In genomic region chr12:109446-109845, GRCh38 we compare ENCODE assay signal across 23 cellular contexts. TPM values are rescaled to one million over a fixed set of nuclear protein-coding genes. Genes with fewer than 3 reads are reported as not detected.
DNase-seq lines count a peak whose midpoint lies in the region; ATAC-seq and TF ChIP-seq lines count a peak whose summit lies in the region.
"Had no signal": no experiment of that assay in that cellular context is flagged by ENCODE, and none has a peak within 500 bp of the region (broad histone marks: within the 10 kb centered on the region; RNA-seq: fewer than 3 reads in every experiment).

No MANE protein-coding gene starts in this region.

- H3K9me3 ChIP-seq in T-helper 17 cell (ENCODE audit: control insufficient read depth, low read length, poor library complexity, severe bottlenecking): no peaks in the 10 kb centered on the region
- H3K9me3 ChIP-seq: esophagus squamous epithelium, left ventricle myocardium inferior had no signal

- intact Hi-C loops in cardiac septum (cut with DNase I): no loop called here
- intact Hi-C loops in left ventricle myocardium superior (cut with micrococcal nuclease): no loop called here

- no peak overlapping the region for H3K4me3 Mint-ChIP-seq in memory B cell
- H3K4me3 Mint-ChIP-seq in stimulated activated naive B cell treated with anti-CD40 and anti-IgM and Interleukin-4, amounts not matched to agents 10 μg/mL and 1 μg/mL and 100 μg/mL, for 72 hours: no peak overlapping the region
- no peak overlapping the region for H3K4me3 Mint-ChIP-seq in T-helper 17 cell
- H3K4me3 Mint-ChIP-seq: activated naive CD8-positive, alpha-beta T cell; immature natural killer cell had no signal

- ATAC-seq in left ventricle myocardium superior (no peak), memory B cell (ENCODE audit: low read depth) (no peak), T-helper 17 cell (no peak)
- ATAC-seq in stimulated activated naive B cell treated with anti-CD40 and anti-IgM and Interleukin-4, amounts not matched to agents 10 μg/mL and 1 μg/mL and 100 μg/mL, for 72 hours (replicated peaks): no peak

- H3K36me3 Mint-ChIP-seq in memory B cell (no peaks in the 10 kb centered on the region), T-helper 17 cell (ENCODE audit: low read depth) (peaks cover 5% of the 10 kb centered on the region)
- no peaks in the 10 kb centered on the region for H3K36me3 Mint-ChIP-seq in stimulated activated naive B cell treated with anti-CD40 and anti-IgM and Interleukin-4, amounts not matched to agents 10 μg/mL and 1 μg/mL and 100 μg/mL, for 72 hours
- H3K36me3 Mint-ChIP-seq: activated naive CD8-positive, alpha-beta T cell; IgD-negative memory B cell had no signal

- no peak for TF ChIP-seq CTCF in VCaP (conservative IDR thresholded peaks at IDR 0.05)

- peak; percentile 47 for DNase-seq in cardiac septum (ENCODE audit: low spot score)
- no peak for DNase-seq in left ventricle myocardium superior
- no peak for DNase-seq in memory B cell (ENCODE audit: low spot score in 2 of 2)
- no peak for DNase-seq in stimulated activated naive CD4-positive, alpha-beta T cell (lab: John Stamatoyannopoulos, UW)
- DNase-seq in stimulated activated naive B cell treated with anti-CD40 and anti-IgM and Interleukin-4, amounts not matched to agents 10 μg/mL and 1 μg/mL and 100 μg/mL, for 72 hours: no peak
- no peak for DNase-seq in Kasumi-1 (lab: John Stamatoyannopoulos, UW)
- DNase-seq in T-helper 17 cell: no peak
- DNase-seq: activated T-cell treated with anti-CD3 and anti-CD28 coated beads, Interleukin-2, amount 50 U/mL, for 48 hours; effector CD8-positive, alpha-beta T cell; esophagus squamous epithelium; GM23248; immature natural killer cell; left ventricle myocardium inferior; MM.1S; NCI-H187; NCI-H2227 treated with DMSO at 0.1 percent for 48 hours; NCI-H774; T-helper 9 cell had no signal

- H3K27ac Mint-ChIP-seq in memory B cell: peak overlapping the region; percentile 1
- no peak overlapping the region for H3K27ac Mint-ChIP-seq in stimulated activated naive B cell treated with anti-CD40 and anti-IgM and Interleukin-4, amounts not matched to agents 10 μg/mL and 1 μg/mL and 100 μg/mL, for 72 hours
- no peak overlapping the region for H3K27ac Mint-ChIP-seq in T-helper 17 cell
- H3K27ac Mint-ChIP-seq: activated naive CD8-positive, alpha-beta T cell; immature natural killer cell had no signal

- H3K4me1 Mint-ChIP-seq in memory B cell: peaks cover 20% of the 10 kb centered on the region
- H3K4me1 Mint-ChIP-seq in stimulated activated naive B cell treated with anti-CD40 and anti-IgM and Interleukin-4, amounts not matched to agents 10 μg/mL and 1 μg/mL and 100 μg/mL, for 72 hours: peaks cover 11 to 16% of the 10 kb centered on the region in 2 donors
- peaks cover 7% of the 10 kb centered on the region for H3K4me1 Mint-ChIP-seq in T-helper 17 cell
- H3K4me1 Mint-ChIP-seq: immature natural killer cell had no signal

- H3K9me3 Mint-ChIP-seq in memory B cell: no peaks in the 10 kb centered on the region
- no peaks in the 10 kb centered on the region for H3K9me3 Mint-ChIP-seq in stimulated activated naive B cell treated with anti-CD40 and anti-IgM and Interleukin-4, amounts not matched to agents 10 μg/mL and 1 μg/mL and 100 μg/mL, for 72 hours
- H3K9me3 Mint-ChIP-seq: IgD-negative memory B cell, immature natural killer cell had no signal

- H3K27ac ChIP-seq in VCaP: peak overlapping the region; percentile 59
- H3K27ac ChIP-seq: esophagus squamous epithelium, GM23248, left ventricle myocardium inferior had no signal

- H3K27me3 Mint-ChIP-seq in memory B cell (peaks cover 13% of the 10 kb centered on the region), T-helper 17 cell (peaks cover 62% of the 10 kb centered on the region)
- peaks cover 21 to 26% of the 10 kb centered on the region in 2 donors for H3K27me3 Mint-ChIP-seq in stimulated activated naive B cell treated with anti-CD40 and anti-IgM and Interleukin-4, amounts not matched to agents 10 μg/mL and 1 μg/mL and 100 μg/mL, for 72 hours
- H3K27me3 Mint-ChIP-seq: activated naive CD8-positive, alpha-beta T cell had no signal

RNA-seq across cellular contexts. Expression of gene IQSEC3, which starts 42.9 kb away (rescaled TPM):
- 0.86 TPM for total RNA-seq in cardiac septum
- 1.3 TPM for total RNA-seq in left ventricle myocardium superior
- total RNA-seq in T-helper 17 cell: under 1 TPM; 0.29 to 0.60 TPM
- total RNA-seq: A673, chondrocyte, GM23248 had no signal
